9 cellular contexts compared by ENCODE assay signal in the genomic region with DNA sequence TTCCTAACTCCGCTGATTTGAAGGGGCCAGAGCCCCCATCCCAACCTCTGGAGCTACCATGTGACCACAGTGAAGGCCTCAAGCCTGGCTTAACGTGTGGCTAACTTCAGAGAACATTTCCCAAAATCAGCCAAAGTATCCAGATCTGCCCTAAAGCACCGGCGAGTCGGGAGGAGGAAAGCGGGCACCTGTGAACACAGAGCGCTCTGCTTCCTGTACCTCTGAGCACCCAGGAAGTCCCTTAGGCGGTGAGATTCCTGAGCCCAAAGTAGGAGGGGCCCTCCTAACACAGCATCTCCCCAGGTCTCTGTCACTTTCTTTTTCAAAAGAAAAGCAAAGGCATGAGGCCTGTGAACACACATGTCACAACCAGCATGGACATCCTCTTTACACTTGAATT. TPM values are rescaled to one million over a fixed set of nuclear protein-coding genes. Genes with fewer than 3 reads are reported as not detected.
DNase-seq lines count a peak whose midpoint lies in the region; ATAC-seq and TF ChIP-seq lines count a peak whose summit lies in the region.
"Had no signal": no experiment of that assay in that cellular context is flagged by ENCODE, and none has a peak within 500 bp of the region (broad histone marks: within the 10 kb centered on the region; RNA-seq: fewer than 3 reads in every experiment).

No MANE protein-coding gene starts in this region.

- DNase-seq in activated CD8-positive, alpha-beta T cell treated with anti-CD3 and anti-CD28 coated beads for 36 hours: peak; percentile 57
- DNase-seq in esophagus muscularis mucosa (ENCODE audit: extremely low spot score) (no peak), C1 segment of cervical spinal cord (lab: John Stamatoyannopoulos, UW) (no peak), SKM-1 (lab: John Stamatoyannopoulos, UW; ENCODE audit: unreplicated experiment) (no peak)
- DNase-seq: NCI-H2171 had no signal

- H3K27ac ChIP-seq in esophagus muscularis mucosa (replicated peaks in 1 of 4): peak overlapping the region; percentile 76 to 83 (median 80)
- peak overlapping the region in 13 of 21 experiments; percentile 11 to 87 (median 72) for H3K27ac ChIP-seq in skin epidermis

- H3K4me1 ChIP-seq in ES-I3 (ENCODE audit: insufficient read depth, low read length): peaks cover 32% of the 10 kb centered on the region
- H3K4me1 ChIP-seq in esophagus muscularis mucosa: peaks cover 19 to 41% (median 29%) of the 10 kb centered on the region in 4 donors

- ATAC-seq in activated CD8-positive, alpha-beta T cell treated with anti-CD3 and anti-CD28 coated beads for 36 hours: peak; percentile 32
- ATAC-seq in HG03469 (IDR thresholded peaks at IDR 0.05; ENCODE audit: unreplicated experiment) (no peak), GM21390 (IDR thresholded peaks at IDR 0.05; ENCODE audit: unreplicated experiment) (no peak)

- H3K9me3 ChIP-seq in ES-I3 (ENCODE audit: control insufficient read depth, insufficient read depth, low read length) (no peaks in the 10 kb centered on the region), esophagus muscularis mucosa (no peaks in the 10 kb centered on the region)

- H3K27me3 Mint-ChIP-seq in activated CD8-positive, alpha-beta T cell treated with anti-CD3 and anti-CD28 coated beads for 36 hours: no peaks in the 10 kb centered on the region

- H3K4me1 Mint-ChIP-seq in activated CD8-positive, alpha-beta T cell treated with anti-CD3 and anti-CD28 coated beads for 36 hours (ENCODE audit: low read depth): peaks cover 57% of the 10 kb centered on the region

- TF ChIP-seq EP300 in esophagus muscularis mucosa (IDR thresholded peaks at IDR 0.05): no peak

- no peaks in the 10 kb centered on the region for H3K27me3 ChIP-seq in esophagus muscularis mucosa

- no peaks in the 10 kb centered on the region for H3K36me3 ChIP-seq in ES-I3 (ENCODE audit: insufficient read depth, low read length)
- H3K36me3 ChIP-seq in esophagus muscularis mucosa: no peaks in the 10 kb centered on the region

- peak overlapping the region; percentile 99 for H3K4me3 Mint-ChIP-seq in activated CD8-positive, alpha-beta T cell treated with anti-CD3 and anti-CD28 coated beads for 36 hours

- H3K9me3 Mint-ChIP-seq in activated CD8-positive, alpha-beta T cell treated with anti-CD3 and anti-CD28 coated beads for 36 hours: no peaks in the 10 kb centered on the region

- CTCF ChIA-PET in activated CD8-positive, alpha-beta T cell treated with anti-CD3 and anti-CD28 coated beads for 36 hours (lab: Charles Lee): interaction anchor here (6.7 kb wide), 1 partner anchor 14 kb away, joined by 52 read pairs; no protein-coding TSS in a partner anchor

- no peaks in the 10 kb centered on the region for H3K36me3 Mint-ChIP-seq in activated CD8-positive, alpha-beta T cell treated with anti-CD3 and anti-CD28 coated beads for 36 hours (ENCODE audit: low read depth)

- WGBS in esophagus muscularis mucosa: 91% methylated on average over 8 of the region's 8 CpGs

- POLR2A ChIA-PET in activated CD8-positive, alpha-beta T cell treated with anti-CD3 and anti-CD28 coated beads for 36 hours (lab: Charles Lee): interaction anchor here (0.6 to 1.8 kb wide), 2 partner anchors 16 to 598 kb away, joined by 3 to 5 read pairs; no protein-coding TSS in a partner anchor

- peak overlapping the region; percentile 98 for H3K27ac Mint-ChIP-seq in activated CD8-positive, alpha-beta T cell treated with anti-CD3 and anti-CD28 coated beads for 36 hours

- intact Hi-C loops in activated CD8-positive, alpha-beta T cell treated with anti-CD3 and anti-CD28 coated beads for 36 hours (cut with micrococcal nuclease): loop anchor here (5.0 to 10.0 kb wide), 2 partner anchors 131 to 1099 kb away; no protein-coding TSS in a partner anchor
- intact Hi-C loops in esophagus muscularis mucosa (cut with DNase I): loop anchor here (10.0 kb wide), 1 partner anchor 1099 kb away; no protein-coding TSS in a partner anchor

- H3K4me3 ChIP-seq in esophagus muscularis mucosa (peak overlapping the region in 3 of 4 donors; percentile 70 to 99 (median 80)), skin epidermis (peak overlapping the region in 6 of 7 experiments; percentile 35 to 77 (median 46))

- no peak for TF ChIP-seq POLR2A in esophagus muscularis mucosa (IDR thresholded peaks at IDR 0.05; ENCODE audit: low read depth)

- peak overlapping the region; percentile 46; the same call in 1 of the 2 replicates for H3K9ac ChIP-seq in ES-I3 (ENCODE audit: low read depth, low read length)

- no peak for TF ChIP-seq CTCF in activated CD8-positive, alpha-beta T cell treated with anti-CD3 and anti-CD28 coated beads for 36 hours (IDR thresholded peaks at IDR 0.05)
- no peak for TF ChIP-seq CTCF in esophagus muscularis mucosa (IDR thresholded peaks at IDR 0.05)

RNA-seq across cellular contexts. Expression of gene EIF4E3, which starts 0.9 kb away (rescaled TPM):
- 10 to 100 TPM; 29.3 to 30.4 TPM for total RNA-seq in activated CD8-positive, alpha-beta T cell treated with anti-CD3 and anti-CD28 coated beads for 36 hours
- total RNA-seq in esophagus muscularis mucosa: 10 to 100 TPM; 36.2 to 51.9 (median 39.4) TPM

RNA-seq across cellular contexts. Expression of gene GPR27, which starts 27.5 kb away (rescaled TPM):
- total RNA-seq in activated CD8-positive, alpha-beta T cell treated with anti-CD3 and anti-CD28 coated beads for 36 hours: under 1 TPM; 0.40 to 0.47 TPM
- total RNA-seq in esophagus muscularis mucosa: 1 to 10 TPM; 2.2 to 4.3 (median 2.5) TPM

RNA-seq across cellular contexts. Expression of gene PROK2, which starts 58.8 kb away (rescaled TPM):
- under 1 TPM; 0.27 to 0.34 TPM for total RNA-seq in activated CD8-positive, alpha-beta T cell treated with anti-CD3 and anti-CD28 coated beads for 36 hours
- 1 to 10 TPM in 1 of 4 donors, under 1 TPM in 2, not detected in 1; 0.29 to 2.0 (median 0.71) TPM for total RNA-seq in esophagus muscularis mucosa
